In genomic region chr11:112410325-112410724, GRCh38 we compare ENCODE assay signal across 24 cellular contexts.
"Had no signal": no experiment of that assay in that cellular context is flagged by ENCODE, and none has a peak within 500 bp of the region (broad histone marks: within the 10 kb centered on the region; RNA-seq: fewer than 3 reads in every experiment).

No MANE protein-coding gene starts in this region.

- H3K27ac ChIP-seq: cardiac muscle cell, esophagus muscularis mucosa, gastroesophageal sphincter, heart right ventricle, left lung, neutrophil, parathyroid adenoma, thoracic aorta, upper lobe of left lung had no signal

- H3K9ac ChIP-seq: parathyroid adenoma had no signal

- H3K4me3 ChIP-seq: cardiac muscle cell, esophagus muscularis mucosa, gastroesophageal sphincter, heart right ventricle, left lung, smooth muscle cell, thoracic aorta, upper lobe of left lung had no signal

- H3K4me3 Mint-ChIP-seq: activated naive CD8-positive, alpha-beta T cell treated with anti-CD3 and anti-CD28 coated beads, Interleukin-2, amount 10 ng/mL, durations not matched to agents 7 days and 5 days; dendritic cell treated with granulocyte-macrophage colony-stimulating factor and Interleukin-4, amounts not matched to agents 40 ng/mL and 50 ng/mL, for 4 days; mesothelial cell of epicardium; natural killer cell treated with Interleukin-12 subunit alpha and Interleukin-12 subunit beta and Interleukin-15 and Interleukin-18, amount 100 ng/mL, for 72 hours; stimulated activated memory B cell treated with anti-CD40 and anti-IgM and Interleukin-4, amounts not matched to agents 10 μg/mL and 1 μg/mL and 100 μg/mL, for 72 hours had no signal

- H3K4me1 Mint-ChIP-seq: activated naive CD8-positive, alpha-beta T cell treated with anti-CD3 and anti-CD28 coated beads, Interleukin-2, amount 10 ng/mL, durations not matched to agents 7 days and 5 days; mesothelial cell of epicardium; stimulated activated memory B cell treated with anti-CD40 and anti-IgM and Interleukin-4, amounts not matched to agents 10 μg/mL and 1 μg/mL and 100 μg/mL, for 72 hours had no signal

- H3K36me3 Mint-ChIP-seq: activated naive CD8-positive, alpha-beta T cell treated with anti-CD3 and anti-CD28 coated beads, Interleukin-2, amount 10 ng/mL, durations not matched to agents 7 days and 5 days; mesothelial cell of epicardium; natural killer cell treated with Interleukin-12 subunit alpha and Interleukin-12 subunit beta and Interleukin-15 and Interleukin-18, amount 100 ng/mL, for 72 hours; stimulated activated memory B cell treated with anti-CD40 and anti-IgM and Interleukin-4, amounts not matched to agents 10 μg/mL and 1 μg/mL and 100 μg/mL, for 72 hours had no signal

- H3K36me3 ChIP-seq: cardiac muscle cell, esophagus muscularis mucosa, gastroesophageal sphincter, heart right ventricle, left lung, neutrophil, thoracic aorta, upper lobe of left lung had no signal

- H3K79me2 ChIP-seq: parathyroid adenoma had no signal

- H3K4me1 ChIP-seq: esophagus muscularis mucosa, gastroesophageal sphincter, heart right ventricle, left lung, parathyroid adenoma, upper lobe of left lung had no signal

- H3K27ac Mint-ChIP-seq: activated naive CD8-positive, alpha-beta T cell treated with anti-CD3 and anti-CD28 coated beads, Interleukin-2, amount 10 ng/mL, durations not matched to agents 7 days and 5 days; dendritic cell treated with granulocyte-macrophage colony-stimulating factor and Interleukin-4, amounts not matched to agents 40 ng/mL and 50 ng/mL, for 4 days; mesothelial cell of epicardium; natural killer cell treated with Interleukin-12 subunit alpha and Interleukin-12 subunit beta and Interleukin-15 and Interleukin-18, amount 100 ng/mL, for 72 hours; stimulated activated memory B cell treated with anti-CD40 and anti-IgM and Interleukin-4, amounts not matched to agents 10 μg/mL and 1 μg/mL and 100 μg/mL, for 72 hours had no signal

- H3K9me3 ChIP-seq: neutrophil, thoracic aorta had no signal

- H2AFZ ChIP-seq: parathyroid adenoma had no signal

- H3K27me3 ChIP-seq: cardiac muscle cell, gastroesophageal sphincter, upper lobe of left lung had no signal

- H3K4me2 ChIP-seq: smooth muscle cell had no signal

- DNase-seq: activated CD4-positive, alpha-beta T cell treated with anti-CD3 and anti-CD28 coated beads, Interleukin-2, amount 50 U/mL, for 1 hour; activated CD8-positive, alpha-beta memory T cell treated with anti-CD3 and anti-CD28 coated beads, Interleukin-2, amount 50 U/mL, for 4 hours; activated gamma-delta T cell treated with Interleukin-2 at 50 U/mL for 16 hours; activated naive CD8-positive, alpha-beta T cell treated with anti-CD3 and anti-CD28 coated beads, Interleukin-2, amount 10 ng/mL, durations not matched to agents 7 days and 5 days; activated T-cell treated with anti-CD3 and anti-CD28 coated beads, Interleukin-2, amount 50 U/mL, for 48 hours; amygdala; effector CD8-positive, alpha-beta T cell; heart right ventricle; left lung; stimulated activated CD4-positive, alpha-beta T cell treated with anti-CD3 and anti-CD28 coated beads, Interleukin-4, amount 100 ng/mL, for 24 hours; T-helper 9 cell; upper lobe of left lung had no signal

- ATAC-seq: gastroesophageal sphincter; heart right ventricle; left lung; natural killer cell treated with Interleukin-12 subunit alpha and Interleukin-12 subunit beta and Interleukin-15 and Interleukin-18, amount 100 ng/mL, for 72 hours; sciatic nerve; stimulated activated memory B cell treated with anti-CD40 and anti-IgM and Interleukin-4, amounts not matched to agents 10 μg/mL and 1 μg/mL and 100 μg/mL, for 72 hours had no signal
